Comparison of ENCODE assay signal across 7 cellular contexts in genomic region chr5:176366575-176366894, GRCh38. TPM values are rescaled to one million over a fixed set of nuclear protein-coding genes. Genes with fewer than 3 reads are reported as not detected.
DNase-seq lines count a peak whose midpoint lies in the region; ATAC-seq and TF ChIP-seq lines count a peak whose summit lies in the region.

No MANE protein-coding gene starts in this region.

- H3K4me3 Mint-ChIP-seq in activated T-helper 17 cell treated with anti-CD3 and anti-CD28 coated beads, Interleukin-2, amount 50 U/mL, for 72 hours, result peak overlapping the region; percentile 72
- H3K4me3 Mint-ChIP-seq in glutamatergic neuron (ENCODE audit: unreplicated experiment), result peak overlapping the region; percentile 77

- no peaks in the 10 kb centered on the region for H3K9me3 Mint-ChIP-seq in activated T-helper 17 cell treated with anti-CD3 and anti-CD28 coated beads, Interleukin-2, amount 50 U/mL, for 72 hours
- H3K9me3 Mint-ChIP-seq in glutamatergic neuron (ENCODE audit: unreplicated experiment), result peaks cover 10% of the 10 kb centered on the region

- H3K4me2 ChIP-seq in skeletal muscle satellite cell (ENCODE audit: low read length), result peak overlapping the region; percentile 92

- peaks cover 13% of the 10 kb centered on the region for H3K4me1 ChIP-seq in skeletal muscle satellite cell (ENCODE audit: control insufficient read depth, insufficient read depth, low read length)

- DNase-seq in H7, result no peak
- no peak for DNase-seq in glutamatergic neuron
- no peak for DNase-seq in 8988T
- no peak for DNase-seq in putamen (ENCODE audit: low spot score)

- no peak for TF ChIP-seq CTCF in glutamatergic neuron (IDR thresholded peaks at IDR 0.05; ENCODE audit: partially characterized antibody, unreplicated experiment)

- H3K36me3 ChIP-seq in H7 (replicated peaks; ENCODE audit: control insufficient read depth, insufficient read depth, low read length) (no peaks in the 10 kb centered on the region; the same call in 1 of the 2 replicates), skeletal muscle satellite cell (ENCODE audit: insufficient read depth, low read length) (peaks cover 28% of the 10 kb centered on the region)

- H3K36me3 Mint-ChIP-seq in activated T-helper 17 cell treated with anti-CD3 and anti-CD28 coated beads, Interleukin-2, amount 50 U/mL, for 72 hours (ENCODE audit: low read depth), result peaks cover 46% of the 10 kb centered on the region
- peaks cover 8% of the 10 kb centered on the region for H3K36me3 Mint-ChIP-seq in glutamatergic neuron (ENCODE audit: unreplicated experiment)

- no peaks in the 10 kb centered on the region for H3K27me3 Mint-ChIP-seq in activated T-helper 17 cell treated with anti-CD3 and anti-CD28 coated beads, Interleukin-2, amount 50 U/mL, for 72 hours
- H3K27me3 Mint-ChIP-seq in glutamatergic neuron (ENCODE audit: unreplicated experiment), result peaks cover 11% of the 10 kb centered on the region

- no peaks in the 10 kb centered on the region for H3K9me3 ChIP-seq in skeletal muscle satellite cell (replicated peaks; ENCODE audit: low read length)

- peak overlapping the region; percentile 88 for H3K9ac ChIP-seq in skeletal muscle satellite cell (ENCODE audit: low read depth, low read length)

- no peak for ATAC-seq in activated T-helper 17 cell treated with anti-CD3 and anti-CD28 coated beads, Interleukin-2, amount 50 U/mL, for 72 hours (replicated peaks)
- no peak for ATAC-seq in HG02588 (IDR thresholded peaks at IDR 0.05; ENCODE audit: unreplicated experiment)

- H3K4me1 Mint-ChIP-seq in activated T-helper 17 cell treated with anti-CD3 and anti-CD28 coated beads, Interleukin-2, amount 50 U/mL, for 72 hours, result peaks cover 9% of the 10 kb centered on the region
- peaks cover 11% of the 10 kb centered on the region for H3K4me1 Mint-ChIP-seq in glutamatergic neuron (ENCODE audit: low read depth, unreplicated experiment)

- H3K27me3 ChIP-seq in H7 (ENCODE audit: control insufficient read depth, insufficient read depth, low read length) (peaks cover 46% of the 10 kb centered on the region), skeletal muscle satellite cell (ENCODE audit: control insufficient read depth, insufficient read depth, low read length) (no peaks in the 10 kb centered on the region)

- H3K4me3 ChIP-seq in H7 (ENCODE audit: insufficient read depth, low read depth, low read length), result peak overlapping the region; percentile 76
- peak overlapping the region; percentile 87 for H3K4me3 ChIP-seq in skeletal muscle satellite cell (ENCODE audit: low read length)

- H3K27ac Mint-ChIP-seq in activated T-helper 17 cell treated with anti-CD3 and anti-CD28 coated beads, Interleukin-2, amount 50 U/mL, for 72 hours, result peak overlapping the region; percentile 63
- H3K27ac Mint-ChIP-seq in glutamatergic neuron (ENCODE audit: unreplicated experiment), result peak overlapping the region; percentile 72

RNA-seq across cellular contexts. Expression of gene ARL10, which starts 1.2 kb away (rescaled TPM):
- 3.3 and 6.7 TPM in 2 replicates for total RNA-seq in H7 (2014; rRNA removed; shearing (Covaris generic))
- total RNA-seq in activated T-helper 17 cell treated with anti-CD3 and anti-CD28 coated beads, Interleukin-2, amount 50 U/mL, for 72 hours, result 10 to 100 TPM in 1 of 2 donors, 1 to 10 TPM in 1; 8.7 to 17.3 TPM
- total RNA-seq in glutamatergic neuron (ENCODE audit: unreplicated experiment), result 34.7 TPM
- total RNA-seq in skeletal muscle satellite cell (2012; rRNA removed), result 8.9 and 11.8 TPM in 2 replicates

RNA-seq across cellular contexts. Expression of gene KIAA1191, which starts 5.0 kb away (rescaled TPM):
- 77.3 and 78.2 TPM in 2 replicates for total RNA-seq in H7 (2014; rRNA removed; shearing (Covaris generic))
- 10 to 100 TPM; 54.2 to 78.0 TPM for total RNA-seq in activated T-helper 17 cell treated with anti-CD3 and anti-CD28 coated beads, Interleukin-2, amount 50 U/mL, for 72 hours
- total RNA-seq in glutamatergic neuron (ENCODE audit: unreplicated experiment), result 203 TPM
- 56.8 and 72.1 TPM in 2 replicates for total RNA-seq in skeletal muscle satellite cell (2012; rRNA removed)

RNA-seq across cellular contexts. Expression of gene NOP16, which starts 21.9 kb away (rescaled TPM):
- total RNA-seq in H7 (2014; rRNA removed; shearing (Covaris generic)), result 46.9 and 56.2 TPM in 2 replicates
- 10 to 100 TPM; 37.6 to 99.0 TPM for total RNA-seq in activated T-helper 17 cell treated with anti-CD3 and anti-CD28 coated beads, Interleukin-2, amount 50 U/mL, for 72 hours
- 18.6 TPM for total RNA-seq in glutamatergic neuron (ENCODE audit: unreplicated experiment)
- 26.1 and 40.6 TPM in 2 replicates for total RNA-seq in skeletal muscle satellite cell (2012; rRNA removed)

RNA-seq across cellular contexts. Expression of gene HIGD2A, which starts 22.0 kb away (rescaled TPM):
- 232 and 237 TPM in 2 replicates for total RNA-seq in H7 (2014; rRNA removed; shearing (Covaris generic))
- total RNA-seq in activated T-helper 17 cell treated with anti-CD3 and anti-CD28 coated beads, Interleukin-2, amount 50 U/mL, for 72 hours, result 100 to 1,000 TPM; 114 to 120 TPM
- 103 TPM for total RNA-seq in glutamatergic neuron (ENCODE audit: unreplicated experiment)
- 28.9 and 39.5 TPM in 2 replicates for total RNA-seq in skeletal muscle satellite cell (2012; rRNA removed)

RNA-seq across cellular contexts. Expression of gene CLTB, which starts 49.8 kb away (rescaled TPM):
- 50.5 and 67.2 TPM in 2 replicates for total RNA-seq in H7 (2014; rRNA removed; shearing (Covaris generic))
- total RNA-seq in activated T-helper 17 cell treated with anti-CD3 and anti-CD28 coated beads, Interleukin-2, amount 50 U/mL, for 72 hours, result 10 to 100 TPM; 22.9 to 56.9 TPM
- total RNA-seq in glutamatergic neuron (ENCODE audit: unreplicated experiment), result 83.8 TPM
- 85.7 and 112 TPM in 2 replicates for total RNA-seq in skeletal muscle satellite cell (2012; rRNA removed)
